1 cellular context compared by ENCODE assay signal in genomic region chr17:75096082-75096625, GRCh38.
TF ChIP-seq lines count a peak whose summit lies in the region.

No MANE protein-coding gene starts in this region.

TF ChIP-seq in HEK293, 187 proteins besides CTCF, POLR2A, EP300 and RAD21 (continued from another document and continues in another):
- TF ChIP-seq ZNF280C (tag by site-specific recombination; IDR thresholded peaks at IDR 0.05) (no peak), ZNF777 (tag by site-specific recombination; IDR thresholded peaks at IDR 0.05; ENCODE audit: borderline replicate concordance) (no peak), ZNF510 (tag by site-specific recombination; IDR thresholded peaks at IDR 0.05; ENCODE audit: insufficient replicate concordance) (no peak), SP3 (tag by site-specific recombination; IDR thresholded peaks at IDR 0.05) (peak; percentile 37; the same call in 1 of the 2 replicates), ZNF488 (tag by site-specific recombination; IDR thresholded peaks at IDR 0.05) (no peak), ZNF626 (tag by site-specific recombination; IDR thresholded peaks at IDR 0.05) (no peak), ZNF555 (tag by site-specific recombination; conservative IDR thresholded peaks at IDR 0.05) (no peak), GLIS1 (tag by site-specific recombination; IDR thresholded peaks at IDR 0.05) (0 out of 2 replicates have a peak, but pooled peaks have one; percentile 15), ZNF10 (tag by site-specific recombination; IDR thresholded peaks at IDR 0.05) (no peak), ZNF747 (tag by site-specific recombination; IDR thresholded peaks at IDR 0.05) (no peak), REST (tag by site-specific recombination; IDR thresholded peaks at IDR 0.05) (no peak), ZNF548 (tag by site-specific recombination; IDR thresholded peaks at IDR 0.05) (no peak), WT1 (tag by site-specific recombination; IDR thresholded peaks at IDR 0.05) (no peak), ZNF76 (tag by site-specific recombination; IDR thresholded peaks at IDR 0.05; ENCODE audit: borderline replicate concordance, low read depth) (no peak), ZNF48 (tag by site-specific recombination; IDR thresholded peaks at IDR 0.05) (no peak), ZSCAN16 (tag by site-specific recombination; IDR thresholded peaks at IDR 0.05) (no peak), ZNF621 (tag by site-specific recombination; IDR thresholded peaks at IDR 0.05) (no peak), ZNF596 (tag by site-specific recombination; IDR thresholded peaks at IDR 0.05) (no peak), ZNF148 (tag by site-specific recombination; IDR thresholded peaks at IDR 0.05; ENCODE audit: borderline replicate concordance) (no peak), ZNF670 (tag by site-specific recombination; IDR thresholded peaks at IDR 0.05; ENCODE audit: low read depth) (no peak), ZBTB26 (tag by site-specific recombination; optimal IDR thresholded peaks at IDR 0.05) (peak; percentile 12), ZNF184 (tag by site-specific recombination; IDR thresholded peaks at IDR 0.05) (no peak), ZNF518A (tag by site-specific recombination; conservative IDR thresholded peaks at IDR 0.05; ENCODE audit: low read depth) (no peak), ZNF610 (tag by site-specific recombination; IDR thresholded peaks at IDR 0.05; ENCODE audit: borderline replicate concordance) (no peak), ZNF354C (tag by site-specific recombination; IDR thresholded peaks at IDR 0.05; ENCODE audit: borderline replicate concordance, low read depth) (no peak), ZFHX2 (tag by site-specific recombination; conservative IDR thresholded peaks at IDR 0.05) (peak; percentile 56), ELK4 (IDR thresholded peaks at IDR 0.05; ENCODE audit: borderline replicate concordance, low read depth, low read length) (no peak), ZNF223 (tag by site-specific recombination; IDR thresholded peaks at IDR 0.05) (no peak), ZNF366 (tag by site-specific recombination; conservative IDR thresholded peaks at IDR 0.05) (no peak), ZNF155 (tag by site-specific recombination; IDR thresholded peaks at IDR 0.05) (no peak), ZNF704 (tag by site-specific recombination; IDR thresholded peaks at IDR 0.05) (no peak), ZBTB8A (tag by site-specific recombination; IDR thresholded peaks at IDR 0.05) (0 out of 2 replicates have a peak, but pooled peaks have one; percentile 41), HIC1 (tag by site-specific recombination; IDR thresholded peaks at IDR 0.05) (peak; percentile 33; the same call in 1 of the 2 replicates), ZNF23 (tag by site-specific recombination; IDR thresholded peaks at IDR 0.05; ENCODE audit: borderline replicate concordance) (no peak), REPIN1 (tag by site-specific recombination; IDR thresholded peaks at IDR 0.05; ENCODE audit: low read depth) (no peak), ZNF544 (tag by site-specific recombination; IDR thresholded peaks at IDR 0.05) (no peak), ZNF501 (tag by site-specific recombination; IDR thresholded peaks at IDR 0.05) (no peak), ZNF707 (tag by site-specific recombination; IDR thresholded peaks at IDR 0.05) (no peak), ZBTB48 (tag by site-specific recombination; IDR thresholded peaks at IDR 0.05) (peak; percentile 76), ZBTB21 (tag by site-specific recombination; IDR thresholded peaks at IDR 0.05) (no peak)
